ENCODE assay signal across 1 cellular context in the genomic region with DNA sequence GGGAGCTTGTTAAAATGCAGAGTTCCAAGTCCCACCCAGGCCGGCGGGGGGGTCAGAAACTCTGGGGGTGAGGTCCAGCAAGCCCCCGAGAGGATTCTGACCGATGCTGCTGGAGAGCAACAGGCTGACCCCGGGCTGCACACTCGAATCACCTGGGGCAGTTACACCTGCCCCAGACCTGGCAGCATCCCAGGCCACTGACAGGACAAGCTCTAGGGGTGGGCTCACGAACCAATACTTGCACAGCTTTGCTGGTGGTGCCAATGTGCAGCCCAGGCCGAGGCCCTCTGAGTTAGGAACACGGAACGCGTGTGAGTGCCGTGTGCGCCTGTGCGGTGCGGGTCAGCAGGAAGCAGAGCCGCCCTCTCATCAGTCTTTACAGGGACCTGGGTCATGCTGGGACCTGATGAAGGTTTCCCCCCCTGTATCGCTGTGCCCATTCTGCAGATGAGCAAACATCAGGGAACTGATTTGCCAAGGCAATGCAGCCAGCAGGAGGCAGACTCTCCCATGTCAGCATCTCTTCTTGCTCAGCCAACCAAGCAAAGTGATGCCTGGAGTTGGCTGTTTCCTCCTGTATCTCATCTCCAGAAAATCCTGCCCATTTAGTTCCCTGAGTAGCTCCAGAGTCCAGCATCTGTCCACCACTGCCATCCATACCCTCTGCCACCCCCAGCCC.
TF ChIP-seq lines count a peak whose summit lies in the region.

No MANE protein-coding gene starts in this region.

TF ChIP-seq in A549, 52 proteins besides CTCF, POLR2A, EP300 and RAD21 (continued from another document):
- TF ChIP-seq, protein P1, sequence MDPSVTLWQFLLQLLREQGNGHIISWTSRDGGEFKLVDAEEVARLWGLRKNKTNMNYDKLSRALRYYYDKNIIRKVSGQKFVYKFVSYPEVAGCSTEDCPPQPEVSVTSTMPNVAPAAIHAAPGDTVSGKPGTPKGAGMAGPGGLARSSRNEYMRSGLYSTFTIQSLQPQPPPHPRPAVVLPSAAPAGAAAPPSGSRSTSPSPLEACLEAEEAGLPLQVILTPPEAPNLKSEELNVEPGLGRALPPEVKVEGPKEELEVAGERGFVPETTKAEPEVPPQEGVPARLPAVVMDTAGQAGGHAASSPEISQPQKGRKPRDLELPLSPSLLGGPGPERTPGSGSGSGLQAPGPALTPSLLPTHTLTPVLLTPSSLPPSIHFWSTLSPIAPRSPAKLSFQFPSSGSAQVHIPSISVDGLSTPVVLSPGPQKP (IDR thresholded peaks at IDR 0.05; ENCODE audit: low read depth, low read length) = no peak
- TF ChIP-seq ZC3H11A (IDR thresholded peaks at IDR 0.05) (no peak), SMC3 (IDR thresholded peaks at IDR 0.05) (no peak), JUNB (IDR thresholded peaks at IDR 0.05) (no peak), TP53 (CRISPR knock-in tag; IDR thresholded peaks at IDR 0.05) (no peak)
